ENCODE assay signal across 8 cellular contexts in the genomic region with DNA sequence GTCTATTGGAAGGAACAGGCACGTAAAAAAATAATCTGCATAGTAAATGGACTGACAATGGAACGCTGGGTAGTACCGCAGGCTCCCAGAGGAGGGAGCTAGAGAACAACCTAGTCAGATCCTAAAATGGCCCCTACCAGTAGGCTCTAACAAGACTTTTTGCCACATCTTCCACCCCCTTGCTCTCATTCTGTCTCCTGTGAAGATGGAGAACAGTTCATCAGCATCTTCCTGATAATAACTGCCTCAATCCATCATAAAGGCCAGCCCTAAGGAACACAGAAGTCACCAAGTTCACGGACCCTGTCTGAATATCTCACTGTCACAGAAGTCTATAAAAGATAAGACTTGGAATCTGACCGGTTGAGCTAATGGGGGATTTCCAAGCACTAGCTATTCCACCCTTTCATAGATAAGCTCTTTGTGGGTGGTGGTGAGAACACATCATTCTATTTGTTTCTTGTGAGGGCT.
A peak's percentile ranks its signal among the peaks of the same experiment; 100 is the strongest.
DNase-seq lines count a peak whose midpoint lies in the region; TF ChIP-seq lines count a peak whose summit lies in the region.

No MANE protein-coding gene starts in this region.

- CTCF ChIA-PET in HEK293 (lab: Yijun Ruan, JAX): interaction anchor here (0.6 to 4.8 kb wide), 42 partner anchors 8 to 1815 kb away, joined by 3 to 85 read pairs (median 4); no protein-coding TSS in a partner anchor

- H3K27me3 ChIP-seq in GM06990 (replicated peaks; ENCODE audit: control insufficient read depth, insufficient read depth, low read length): no peaks in the 10 kb centered on the region

- H3K4me3 ChIP-seq in GM06990 (replicated peaks; ENCODE audit: low read depth, low read length) (no peak overlapping the region), HEK293 (ENCODE audit: low read depth, low read length) (no peak overlapping the region), astrocyte of the cerebellum (ENCODE audit: low read depth, low read length) (no peak overlapping the region)

- peaks cover 12% of the 10 kb centered on the region for H3K4me1 ChIP-seq in HEK293 (ENCODE audit: control insufficient read depth, insufficient read depth, low read length)

- peak; percentile 90 for TF ChIP-seq CTCF in GM06990 (IDR thresholded peaks at IDR 0.05; ENCODE audit: insufficient read depth, low read length, poor library complexity, severe bottlenecking)
- peak; percentile 75; the same call in 1 of the 2 replicates for TF ChIP-seq CTCF in HEK293 (tag by site-specific recombination; IDR thresholded peaks at IDR 0.05)
- peak; percentile 77 for TF ChIP-seq CTCF in astrocyte of the cerebellum (IDR thresholded peaks at IDR 0.05; ENCODE audit: low read depth, low read length, missing control alignments)

- POLR2A ChIA-PET in HEK293 (lab: Yijun Ruan, JAX): interaction anchor here (0.9 to 1.4 kb wide), 3 partner anchors 130 to 137 kb away, joined by 3 to 6 read pairs (median 4); a partner anchor contains a TSS

- DNase-seq in GM06990 (ENCODE audit: extremely low read depth, insufficient read length) (peak; percentile 34), NCI-H146 treated with DMSO at 0.1 percent for 48 hours (lab: John Stamatoyannopoulos, UW; ENCODE audit: unreplicated experiment) (peak; percentile 16), T-helper 2 cell (peak; percentile 19 to 64 (median 43)), astrocyte of the cerebellum (ENCODE audit: low read depth) (peak; percentile 32), iPS-NIHi7 (ENCODE audit: extremely low spot score) (peak; percentile 77), DMS79 (lab: John Stamatoyannopoulos, UW) (no peak)
- peak; percentile 27 to 53 for DNase-seq in stimulated activated CD4-positive, alpha-beta T cell treated with anti-CD3 and anti-CD28 coated beads, Interleukin-15, amount 100 ng/mL, for 1 hour (ENCODE audit: low read depth in 1 of 2, low spot score in 1 of 2)

- H3K9me3 ChIP-seq in HEK293 (ENCODE audit: control insufficient read depth, insufficient read depth, low read depth, low read length): no peaks in the 10 kb centered on the region

- in situ Hi-C loops in astrocyte of the cerebellum (cut with HindIII; ENCODE audit: low sequenced_read_pairs): no loop called here

- no peaks in the 10 kb centered on the region for H3K36me3 ChIP-seq in GM06990 (ENCODE audit: control insufficient read depth, insufficient read depth, low read length)
- no peaks in the 10 kb centered on the region for H3K36me3 ChIP-seq in HEK293 (ENCODE audit: control insufficient read depth in 2 of 2, insufficient read depth in 1 of 2, low read length in 2 of 2)

- H3K27ac ChIP-seq in HEK293 (ENCODE audit: extremely low read depth, low read depth, low read length): no peak overlapping the region

TF ChIP-seq in HEK293, 187 proteins besides CTCF, POLR2A, EP300 and RAD21 (continues in another document):
- no peak for TF ChIP-seq ZNF223 (tag by site-specific recombination; IDR thresholded peaks at IDR 0.05)
- no peak for TF ChIP-seq ZNF350 (tag by site-specific recombination; IDR thresholded peaks at IDR 0.05)
- TF ChIP-seq ZNF394 (tag by site-specific recombination; IDR thresholded peaks at IDR 0.05; ENCODE audit: borderline replicate concordance): no peak
- no peak for TF ChIP-seq ZNF473 (tag by site-specific recombination; IDR thresholded peaks at IDR 0.05)
- no peak for TF ChIP-seq ZNF404 (tag by site-specific recombination; IDR thresholded peaks at IDR 0.05)
- no peak for TF ChIP-seq ZNF76 (tag by site-specific recombination; IDR thresholded peaks at IDR 0.05; ENCODE audit: borderline replicate concordance, low read depth)
- no peak for TF ChIP-seq ZNF514 (tag by site-specific recombination; IDR thresholded peaks at IDR 0.05)
- no peak for TF ChIP-seq ZNF843 (tag by site-specific recombination; IDR thresholded peaks at IDR 0.05)
- no peak for TF ChIP-seq KLF16 (tag by site-specific recombination; IDR thresholded peaks at IDR 0.05)
- TF ChIP-seq ZNF155 (tag by site-specific recombination; IDR thresholded peaks at IDR 0.05): no peak
- TF ChIP-seq YY1 (tag by site-specific recombination; IDR thresholded peaks at IDR 0.05): peak; percentile 77
- 0 out of 2 replicates have a peak, but pooled peaks have one; percentile 12 for TF ChIP-seq ZXDB (tag by site-specific recombination; IDR thresholded peaks at IDR 0.05)
- no peak for TF ChIP-seq MYNN (tag by site-specific recombination; IDR thresholded peaks at IDR 0.05; ENCODE audit: borderline replicate concordance)
- TF ChIP-seq, protein P1, sequence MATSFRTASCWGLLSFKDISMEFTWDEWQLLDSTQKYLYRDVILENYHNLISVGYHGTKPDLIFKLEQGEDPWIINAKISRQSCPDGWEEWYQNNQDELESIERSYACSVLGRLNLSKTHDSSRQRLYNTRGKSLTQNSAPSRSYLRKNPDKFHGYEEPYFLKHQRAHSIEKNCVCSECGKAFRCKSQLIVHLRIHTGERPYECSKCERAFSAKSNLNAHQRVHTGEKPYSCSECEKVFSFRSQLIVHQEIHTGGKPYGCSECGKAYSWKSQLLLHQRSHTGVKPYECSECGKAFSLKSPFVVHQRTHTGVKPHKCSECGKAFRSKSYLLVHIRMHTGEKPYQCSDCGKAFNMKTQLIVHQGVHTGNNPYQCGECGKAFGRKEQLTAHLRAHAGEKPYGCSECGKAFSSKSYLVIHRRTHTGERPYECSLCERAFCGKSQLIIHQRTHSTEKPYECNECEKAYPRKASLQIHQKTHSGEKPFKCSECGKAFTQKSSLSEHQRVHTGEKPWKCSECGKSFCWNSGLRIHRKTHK (tag by site-specific recombination; IDR thresholded peaks at IDR 0.05): no peak
- TF ChIP-seq SP2 (tag by site-specific recombination; IDR thresholded peaks at IDR 0.05): no peak
- no peak for TF ChIP-seq GLIS1 (tag by site-specific recombination; IDR thresholded peaks at IDR 0.05)
- TF ChIP-seq, protein P2, sequence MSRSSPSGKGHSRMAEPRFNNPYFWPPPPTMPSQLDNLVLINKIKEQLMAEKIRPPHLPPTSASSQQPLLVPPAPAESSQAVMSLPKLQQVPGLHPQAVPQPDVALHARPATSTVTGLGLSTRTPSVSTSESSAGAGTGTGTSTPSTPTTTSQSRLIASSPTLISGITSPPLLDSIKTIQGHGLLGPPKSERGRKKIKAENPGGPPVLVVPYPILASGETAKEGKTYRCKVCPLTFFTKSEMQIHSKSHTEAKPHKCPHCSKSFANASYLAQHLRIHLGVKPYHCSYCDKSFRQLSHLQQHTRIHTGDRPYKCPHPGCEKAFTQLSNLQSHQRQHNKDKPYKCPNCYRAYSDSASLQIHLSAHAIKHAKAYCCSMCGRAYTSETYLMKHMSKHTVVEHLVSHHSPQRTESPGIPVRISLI (tag by site-specific recombination; IDR thresholded peaks at IDR 0.05): peak; percentile 64
- TF ChIP-seq, protein P3, sequence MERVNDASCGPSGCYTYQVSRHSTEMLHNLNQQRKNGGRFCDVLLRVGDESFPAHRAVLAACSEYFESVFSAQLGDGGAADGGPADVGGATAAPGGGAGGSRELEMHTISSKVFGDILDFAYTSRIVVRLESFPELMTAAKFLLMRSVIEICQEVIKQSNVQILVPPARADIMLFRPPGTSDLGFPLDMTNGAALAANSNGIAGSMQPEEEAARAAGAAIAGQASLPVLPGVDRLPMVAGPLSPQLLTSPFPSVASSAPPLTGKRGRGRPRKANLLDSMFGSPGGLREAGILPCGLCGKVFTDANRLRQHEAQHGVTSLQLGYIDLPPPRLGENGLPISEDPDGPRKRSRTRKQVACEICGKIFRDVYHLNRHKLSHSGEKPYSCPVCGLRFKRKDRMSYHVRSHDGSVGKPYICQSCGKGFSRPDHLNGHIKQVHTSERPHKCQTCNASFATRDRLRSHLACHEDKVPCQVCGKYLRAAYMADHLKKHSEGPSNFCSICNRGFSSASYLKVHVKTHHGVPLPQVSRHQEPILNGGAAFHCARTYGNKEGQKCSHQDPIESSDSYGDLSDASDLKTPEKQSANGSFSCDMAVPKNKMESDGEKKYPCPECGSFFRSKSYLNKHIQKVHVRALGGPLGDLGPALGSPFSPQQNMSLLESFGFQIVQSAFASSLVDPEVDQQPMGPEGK (tag by site-specific recombination; IDR thresholded peaks at IDR 0.05): peak; percentile 35; the same call in 1 of the 2 replicates
- TF ChIP-seq ZNF596 (tag by site-specific recombination; IDR thresholded peaks at IDR 0.05): no peak
- TF ChIP-seq SCRT1 (tag by site-specific recombination; IDR thresholded peaks at IDR 0.05; ENCODE audit: borderline replicate concordance): no peak
- 0 out of 2 replicates have a peak, but pooled peaks have one; percentile 40 for TF ChIP-seq ZNF660 (tag by site-specific recombination; IDR thresholded peaks at IDR 0.05)
- TF ChIP-seq ZNF174 (tag by site-specific recombination; IDR thresholded peaks at IDR 0.05): no peak
- TF ChIP-seq ZSCAN30 (tag by site-specific recombination; IDR thresholded peaks at IDR 0.05): peak; percentile 56; the same call in 1 of the 2 replicates
- peak; percentile 95 for TF ChIP-seq ZNF654 (tag by site-specific recombination; IDR thresholded peaks at IDR 0.05; ENCODE audit: low read depth)
- peak; percentile 12; the same call in 1 of the 2 replicates for TF ChIP-seq SP3 (tag by site-specific recombination; IDR thresholded peaks at IDR 0.05)
- TF ChIP-seq SETDB1 (IDR thresholded peaks at IDR 0.05; ENCODE audit: insufficient read length, low read length): no peak
- no peak for TF ChIP-seq ZNF571 (tag by site-specific recombination; IDR thresholded peaks at IDR 0.05)
